30 cellular contexts compared by ENCODE assay signal in the genomic region with DNA sequence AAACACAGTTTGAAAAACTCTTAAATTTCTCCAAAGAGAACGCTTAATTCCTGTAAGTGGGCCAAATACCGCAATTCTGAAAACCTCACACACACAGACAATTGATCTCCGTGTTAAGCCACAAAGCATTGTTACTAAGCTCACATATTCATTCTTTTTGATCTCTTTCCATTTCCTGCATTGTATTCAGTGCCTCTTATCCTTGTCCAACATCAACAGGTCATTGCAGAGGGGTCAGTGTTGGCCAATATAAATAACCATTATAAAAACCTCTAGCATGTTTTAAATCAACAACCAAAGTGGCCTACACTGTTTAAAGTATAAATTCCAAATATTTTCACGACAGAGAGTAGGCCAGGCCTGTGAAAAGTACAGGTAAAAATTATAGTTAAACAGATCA.
DNase-seq lines count a peak whose midpoint lies in the region; ATAC-seq, FAIRE-seq and TF ChIP-seq lines count a peak whose summit lies in the region.
"Had no signal": no experiment of that assay in that cellular context is flagged by ENCODE, and none has a peak within 500 bp of the region (broad histone marks: within the 10 kb centered on the region; RNA-seq: fewer than 3 reads in every experiment).

No MANE protein-coding gene starts in this region.

- FAIRE-seq in D721Med (lab: Jason Lieb, UNC): no peak
- FAIRE-seq: colon, GM19239 had no signal

- intact Hi-C loops in sciatic nerve (cut with DNase I): no loop called here

- H3K27ac Mint-ChIP-seq in progenitor cell of endocrine pancreas: no peak overlapping the region
- H3K27ac Mint-ChIP-seq: activated CD4-positive, alpha-beta memory T cell treated with anti-CD3 and anti-CD28 coated beads for 36 hours; activated T-helper 2 cell treated with anti-CD3 and anti-CD28 coated beads, Interferon-gamma antibody, Interleukin-2, Interleukin-4, amounts not matched to agents 10 μg/mL and 5 μg/mL and 100 μg/mL, durations not matched to agents 14 hours and 24 hours and 36 hours; effector memory CD8-positive, alpha-beta T cell; IgD-negative memory B cell; memory B cell; stimulated activated naive CD8-positive, alpha-beta T cell treated with anti-CD3 and anti-CD28 coated beads, Interleukin-15, Interleukin-2, amounts not matched to agents 100 ng/mL and 50 ng/mL, for 24 hours had no signal

- H3K27me3 Mint-ChIP-seq in progenitor cell of endocrine pancreas: no peaks in the 10 kb centered on the region
- H3K27me3 Mint-ChIP-seq: activated CD4-positive, alpha-beta memory T cell treated with anti-CD3 and anti-CD28 coated beads for 36 hours; effector memory CD8-positive, alpha-beta T cell; IgD-negative memory B cell; memory B cell; stimulated activated naive CD8-positive, alpha-beta T cell treated with anti-CD3 and anti-CD28 coated beads, Interleukin-15, Interleukin-2, amounts not matched to agents 100 ng/mL and 50 ng/mL, for 24 hours had no signal

- no peak overlapping the region for H3K27ac ChIP-seq in HEK293 (ENCODE audit: extremely low read depth, low read depth, low read length)
- H3K27ac ChIP-seq: neutrophil had no signal

- POLR2A ChIA-PET in HEK293 (lab: Yijun Ruan, JAX): no interaction called here

- H3K4me1 ChIP-seq in HEK293 (ENCODE audit: control insufficient read depth, insufficient read depth, low read length): no peaks in the 10 kb centered on the region

- DNase-seq in astrocyte of the hippocampus (ENCODE audit: low read depth, low spot score): peak; percentile 85
- DNase-seq in fibroblast of pulmonary artery (ENCODE audit: low read depth): peak; percentile 23
- DNase-seq in sciatic nerve (ENCODE audit: low spot score): no peak
- DNase-seq in NK-92 treated with Interleukin-12 subunit alpha and Interleukin-12 subunit beta, amount 100 ng/mL, for 24 hours (lab: John Stamatoyannopoulos, UW): no peak
- no peak for DNase-seq in dedifferentiated amniotic fluid mesenchymal stem cell (ENCODE audit: extremely low spot score)
- no peak for DNase-seq in progenitor cell of endocrine pancreas (ENCODE audit: low spot score, unreplicated experiment)
- no peak for DNase-seq in D721Med (ENCODE audit: insufficient read length, low spot score)
- DNase-seq: activated CD4-positive, alpha-beta memory T cell treated with anti-CD3 and anti-CD28 coated beads for 36 hours; activated CD8-positive, alpha-beta memory T cell treated with anti-CD3 and anti-CD28 coated beads, Interleukin-2, amount 50 U/mL, for 48 hours; aorta; effector memory CD8-positive, alpha-beta T cell; EL; head of caudate nucleus; NCI-H1417; NCI-H2107; NCI-H510A; right cardiac atrium; SHP77 treated with DMSO at 0.1 percent for 48 hours; stimulated activated CD4-positive, alpha-beta T cell treated with anti-CD3 and anti-CD28 coated beads, Interleukin-15, amount 100 ng/mL, for 24 hours; tibial artery had no signal

- no peaks in the 10 kb centered on the region for H3K9me3 ChIP-seq in HEK293 (ENCODE audit: control insufficient read depth, insufficient read depth, low read depth, low read length)
- H3K9me3 ChIP-seq: neutrophil, tibial artery had no signal

- H3K36me3 ChIP-seq in HEK293 (ENCODE audit: control insufficient read depth in 2 of 2, insufficient read depth in 1 of 2, low read length in 2 of 2): no peaks in the 10 kb centered on the region
- H3K36me3 ChIP-seq: neutrophil, tibial artery had no signal

- H3K4me3 Mint-ChIP-seq in progenitor cell of endocrine pancreas (ENCODE audit: low read depth): no peak overlapping the region
- H3K4me3 Mint-ChIP-seq: activated CD4-positive, alpha-beta memory T cell treated with anti-CD3 and anti-CD28 coated beads for 36 hours; effector memory CD8-positive, alpha-beta T cell; IgD-negative memory B cell; memory B cell; stimulated activated naive CD8-positive, alpha-beta T cell treated with anti-CD3 and anti-CD28 coated beads, Interleukin-15, Interleukin-2, amounts not matched to agents 100 ng/mL and 50 ng/mL, for 24 hours had no signal

- CTCF ChIA-PET in HEK293 (lab: Yijun Ruan, JAX): interaction anchor here (0.6 to 0.8 kb wide), 3 partner anchors 49 to 545 kb away, joined by 3 read pairs; no protein-coding TSS in a partner anchor

- H3K4me3 ChIP-seq in HEK293 (ENCODE audit: low read depth, low read length): no peak overlapping the region
- no peak overlapping the region for H3K4me3 ChIP-seq in fibroblast of pulmonary artery (replicated peaks; ENCODE audit: low read depth, low read length)
- H3K4me3 ChIP-seq: tibial artery had no signal

- peak; percentile 13 for ATAC-seq in sciatic nerve
- ATAC-seq: activated naive CD4-positive, alpha-beta T cell treated with anti-CD3 and anti-CD28 coated beads, Interleukin-2, amount 50 U/mL, for 72 hours; effector memory CD8-positive, alpha-beta T cell; esophagus mucosa had no signal

- H3K9me3 Mint-ChIP-seq in progenitor cell of endocrine pancreas (ENCODE audit: low read depth): no peaks in the 10 kb centered on the region
- H3K9me3 Mint-ChIP-seq: activated CD4-positive, alpha-beta memory T cell treated with anti-CD3 and anti-CD28 coated beads for 36 hours; activated naive CD4-positive, alpha-beta T cell treated with anti-CD3 and anti-CD28 coated beads, Interleukin-2, amount 50 U/mL, for 72 hours; activated T-helper 2 cell treated with anti-CD3 and anti-CD28 coated beads, Interferon-gamma antibody, Interleukin-2, Interleukin-4, amounts not matched to agents 10 μg/mL and 5 μg/mL and 100 μg/mL, durations not matched to agents 14 hours and 24 hours and 36 hours; effector memory CD8-positive, alpha-beta T cell; memory B cell; stimulated activated naive CD8-positive, alpha-beta T cell treated with anti-CD3 and anti-CD28 coated beads, Interleukin-15, Interleukin-2, amounts not matched to agents 100 ng/mL and 50 ng/mL, for 24 hours had no signal

- H3K36me3 Mint-ChIP-seq in progenitor cell of endocrine pancreas (ENCODE audit: insufficient read depth): no peaks in the 10 kb centered on the region
- H3K36me3 Mint-ChIP-seq: activated CD4-positive, alpha-beta memory T cell treated with anti-CD3 and anti-CD28 coated beads for 36 hours; activated naive CD4-positive, alpha-beta T cell treated with anti-CD3 and anti-CD28 coated beads, Interleukin-2, amount 50 U/mL, for 72 hours; IgD-negative memory B cell; memory B cell had no signal

- H3K4me1 Mint-ChIP-seq in progenitor cell of endocrine pancreas (ENCODE audit: low read depth): peaks cover 19% of the 10 kb centered on the region

- TF ChIP-seq CTCF in HEK293 (tag by site-specific recombination; IDR thresholded peaks at IDR 0.05) (no peak), fibroblast of pulmonary artery (IDR thresholded peaks at IDR 0.05; ENCODE audit: low read length, missing control alignments) (no peak), progenitor cell of endocrine pancreas (IDR thresholded peaks at IDR 0.05; ENCODE audit: unreplicated experiment) (no peak), D721Med (IDR thresholded peaks at IDR 0.05; ENCODE audit: insufficient read depth, missing control alignments) (no peak)

TF ChIP-seq in HEK293, 187 proteins besides CTCF, POLR2A, EP300 and RAD21:
- TF ChIP-seq ZNF785 (tag by site-specific recombination; IDR thresholded peaks at IDR 0.05) (no peak), ZNF48 (tag by site-specific recombination; IDR thresholded peaks at IDR 0.05) (no peak), SCRT2 (tag by site-specific recombination; IDR thresholded peaks at IDR 0.05) (0 out of 2 replicates have a peak, but pooled peaks have one; percentile 30), ZFP3 (tag by site-specific recombination; IDR thresholded peaks at IDR 0.05; ENCODE audit: low read depth) (no peak), KLF16 (tag by site-specific recombination; IDR thresholded peaks at IDR 0.05) (no peak), ZNF791 (tag by site-specific recombination; IDR thresholded peaks at IDR 0.05) (no peak), HOXC10 (CRISPR knock-in tag; IDR thresholded peaks at IDR 0.05) (no peak)
- TF ChIP-seq, protein P1, sequence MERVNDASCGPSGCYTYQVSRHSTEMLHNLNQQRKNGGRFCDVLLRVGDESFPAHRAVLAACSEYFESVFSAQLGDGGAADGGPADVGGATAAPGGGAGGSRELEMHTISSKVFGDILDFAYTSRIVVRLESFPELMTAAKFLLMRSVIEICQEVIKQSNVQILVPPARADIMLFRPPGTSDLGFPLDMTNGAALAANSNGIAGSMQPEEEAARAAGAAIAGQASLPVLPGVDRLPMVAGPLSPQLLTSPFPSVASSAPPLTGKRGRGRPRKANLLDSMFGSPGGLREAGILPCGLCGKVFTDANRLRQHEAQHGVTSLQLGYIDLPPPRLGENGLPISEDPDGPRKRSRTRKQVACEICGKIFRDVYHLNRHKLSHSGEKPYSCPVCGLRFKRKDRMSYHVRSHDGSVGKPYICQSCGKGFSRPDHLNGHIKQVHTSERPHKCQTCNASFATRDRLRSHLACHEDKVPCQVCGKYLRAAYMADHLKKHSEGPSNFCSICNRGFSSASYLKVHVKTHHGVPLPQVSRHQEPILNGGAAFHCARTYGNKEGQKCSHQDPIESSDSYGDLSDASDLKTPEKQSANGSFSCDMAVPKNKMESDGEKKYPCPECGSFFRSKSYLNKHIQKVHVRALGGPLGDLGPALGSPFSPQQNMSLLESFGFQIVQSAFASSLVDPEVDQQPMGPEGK (tag by site-specific recombination; IDR thresholded peaks at IDR 0.05): no peak
- TF ChIP-seq, protein P2, sequence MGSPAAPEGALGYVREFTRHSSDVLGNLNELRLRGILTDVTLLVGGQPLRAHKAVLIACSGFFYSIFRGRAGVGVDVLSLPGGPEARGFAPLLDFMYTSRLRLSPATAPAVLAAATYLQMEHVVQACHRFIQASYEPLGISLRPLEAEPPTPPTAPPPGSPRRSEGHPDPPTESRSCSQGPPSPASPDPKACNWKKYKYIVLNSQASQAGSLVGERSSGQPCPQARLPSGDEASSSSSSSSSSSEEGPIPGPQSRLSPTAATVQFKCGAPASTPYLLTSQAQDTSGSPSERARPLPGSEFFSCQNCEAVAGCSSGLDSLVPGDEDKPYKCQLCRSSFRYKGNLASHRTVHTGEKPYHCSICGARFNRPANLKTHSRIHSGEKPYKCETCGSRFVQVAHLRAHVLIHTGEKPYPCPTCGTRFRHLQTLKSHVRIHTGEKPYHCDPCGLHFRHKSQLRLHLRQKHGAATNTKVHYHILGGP (tag by site-specific recombination; IDR thresholded peaks at IDR 0.05): no peak

Comparison
In these comparisons a context has a peak if more than half of its experiments do, and no peak if none do; other contexts are left out.
1. DNase-seq: peak in astrocyte of the hippocampus (single experiment) and fibroblast of pulmonary artery (single experiment); none in sciatic nerve (single experiment), NK-92 treated with Interleukin-12 subunit alpha and Interleukin-12 subunit beta, amount 100 ng/mL, for 24 hours (single experiment), dedifferentiated amniotic fluid mesenchymal stem cell (single experiment), progenitor cell of endocrine pancreas (single experiment) and D721Med (single experiment).